21 cellular contexts compared by ENCODE assay signal in the genomic region with DNA sequence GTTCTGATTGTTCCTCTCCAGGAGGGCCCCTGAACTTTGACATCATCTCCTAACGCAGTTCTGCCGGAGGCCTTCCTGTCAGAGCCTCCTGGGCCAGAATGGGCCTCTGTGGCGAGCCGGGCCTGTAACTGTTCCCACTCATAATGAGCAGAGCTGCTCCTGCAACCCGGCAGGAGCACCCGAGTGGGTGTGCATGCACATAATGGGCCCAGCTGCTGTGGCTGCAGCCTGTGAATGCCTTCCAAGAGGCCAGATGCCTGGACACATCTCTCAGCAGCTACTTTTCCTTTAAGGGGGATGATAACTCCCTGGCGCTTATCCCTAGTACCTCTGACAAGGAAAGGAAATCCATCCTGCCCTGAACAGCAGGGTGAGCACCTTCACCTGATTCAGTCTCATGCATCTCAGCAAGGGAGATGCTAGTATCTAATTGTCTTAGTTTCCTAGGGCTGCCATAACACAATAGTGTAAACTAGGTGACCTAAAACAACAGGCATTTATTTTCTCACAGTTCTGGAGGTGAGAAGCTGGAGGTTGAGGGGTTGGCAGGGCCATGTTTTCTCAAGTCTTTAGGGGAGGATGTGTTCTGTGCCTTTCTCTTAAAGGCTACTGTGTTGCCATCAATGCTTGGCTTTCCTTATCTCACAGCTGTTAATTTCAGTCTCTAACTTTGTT.
"Had no signal": no experiment of that assay in that cellular context is flagged by ENCODE, and none has a peak within 500 bp of the region (broad histone marks: within the 10 kb centered on the region; RNA-seq: fewer than 3 reads in every experiment).

No MANE protein-coding gene starts in this region.

- H3K27ac ChIP-seq: breast epithelium, epithelial cell of prostate, gastroesophageal sphincter, neutrophil, tibial nerve, vagina had no signal

- H3K9me3 Mint-ChIP-seq: effector memory CD8-positive, alpha-beta T cell; naive thymus-derived CD8-positive, alpha-beta T cell had no signal

- H3K9me3 ChIP-seq: breast epithelium, gastroesophageal sphincter, mucosa of descending colon, neutrophil, tibial nerve, vagina had no signal

- H3K27ac Mint-ChIP-seq: effector memory CD8-positive, alpha-beta T cell; naive thymus-derived CD8-positive, alpha-beta T cell had no signal

- H3K4me3 ChIP-seq: breast epithelium, gastroesophageal sphincter, mucosa of descending colon, tibial nerve, vagina had no signal

- H3K4me1 Mint-ChIP-seq: naive thymus-derived CD8-positive, alpha-beta T cell had no signal

- DNase-seq: activated naive CD4-positive, alpha-beta T cell; activated T-cell treated with anti-CD3 and anti-CD28 coated beads for 4 hours; anterior cingulate cortex; dermis blood vessel endothelial cell; effector memory CD8-positive, alpha-beta T cell; left colon; mammary epithelial cell; mucosa of descending colon; naive thymus-derived CD8-positive, alpha-beta T cell; stimulated activated CD4-positive, alpha-beta T cell treated with anti-CD3 and anti-CD28 coated beads, Interleukin-2, amount 100 ng/mL, for 48 hours; stimulated activated naive CD4-positive, alpha-beta T cell; substantia nigra; T-helper 9 cell had no signal

- H3K36me3 ChIP-seq: breast epithelium, neutrophil, vagina had no signal

- H3K4me3 Mint-ChIP-seq: effector memory CD8-positive, alpha-beta T cell; naive thymus-derived CD8-positive, alpha-beta T cell had no signal

- FAIRE-seq: islet of Langerhans had no signal

- ATAC-seq: activated CD4-positive, CD25-positive, alpha-beta regulatory T cell treated with anti-CD3 and anti-CD28 coated beads, Interleukin-2, amount 50 U/mL, for 24 hours; effector memory CD8-positive, alpha-beta T cell; gastroesophageal sphincter; left colon; mucosa of descending colon; naive thymus-derived CD8-positive, alpha-beta T cell had no signal

- H3K27me3 ChIP-seq: breast epithelium, gastroesophageal sphincter, tibial nerve, vagina had no signal

- H3K36me3 Mint-ChIP-seq: naive thymus-derived CD8-positive, alpha-beta T cell had no signal
